1 cellular context compared by ENCODE assay signal in the genomic region with DNA sequence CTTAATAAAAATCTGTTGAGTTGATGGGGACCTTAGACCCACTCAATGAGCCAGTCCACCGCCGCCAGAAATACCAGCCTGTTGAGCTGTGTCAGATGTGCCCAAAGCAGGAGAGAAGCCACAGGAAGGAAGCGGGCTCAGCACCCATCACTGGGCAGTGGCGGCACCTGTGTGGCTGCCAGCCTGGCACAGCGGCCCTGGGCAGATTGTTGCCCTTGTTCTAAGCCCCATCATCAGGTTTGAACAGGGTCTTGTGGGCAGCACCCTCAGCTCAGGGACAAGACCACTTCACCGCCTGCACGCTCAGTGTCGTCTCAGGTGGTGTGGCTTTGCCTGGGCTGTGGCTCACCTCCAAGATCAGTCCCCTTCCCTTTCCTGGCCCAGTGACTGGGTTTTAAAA.
TF ChIP-seq lines count a peak whose summit lies in the region.

No MANE protein-coding gene starts in this region.

TF ChIP-seq in SK-N-SH treated with all-trans-retinoic acid at 6 μM for 48 hours, 23 proteins besides CTCF, POLR2A, EP300 and RAD21 (continued from another document):
- TF ChIP-seq CSRNP3 (CRISPR knock-in tag; IDR thresholded peaks at IDR 0.05) (no peak), POU6F1 (CRISPR knock-in tag; IDR thresholded peaks at IDR 0.05; ENCODE audit: borderline replicate concordance, low read depth) (no peak), PPARA (CRISPR knock-in tag; IDR thresholded peaks at IDR 0.05; ENCODE audit: borderline replicate concordance) (no peak)
TF ChIP-seq in SK-N-SH treated with all-trans-retinoic acid at 6 μM for 48 hours: peak in this region for 0.
